Comparison of ENCODE assay signal across 20 cellular contexts in genomic region chr1:175935566-175936115, GRCh38.
"Had no signal": no experiment of that assay in that cellular context is flagged by ENCODE, and none has a peak within 500 bp of the region (broad histone marks: within the 10 kb centered on the region; RNA-seq: fewer than 3 reads in every experiment).

No MANE protein-coding gene starts in this region.

- H3K27me3 ChIP-seq: esophagus muscularis mucosa, gastrocnemius medialis, sigmoid colon, testis, transverse colon had no signal

- H3K4me3 Mint-ChIP-seq: naive thymus-derived CD8-positive, alpha-beta T cell; neural crest cell; stimulated activated naive B cell treated with anti-CD40 and anti-IgM and Interleukin-4, amounts not matched to agents 10 μg/mL and 1 μg/mL and 100 μg/mL, for 72 hours; stimulated activated naive CD8-positive, alpha-beta T cell treated with anti-CD3 and anti-CD28 coated beads, Interleukin-15, amount 100 ng/mL, for 72 hours had no signal

- H3K4me3 ChIP-seq: esophagus muscularis mucosa, gastrocnemius medialis, mucosa of descending colon, sigmoid colon, skin epidermis, testis, transverse colon had no signal

- H3K4me1 Mint-ChIP-seq: neural crest cell; stimulated activated naive B cell treated with anti-CD40 and anti-IgM and Interleukin-4, amounts not matched to agents 10 μg/mL and 1 μg/mL and 100 μg/mL, for 72 hours; stimulated activated naive CD8-positive, alpha-beta T cell treated with anti-CD3 and anti-CD28 coated beads, Interleukin-15, amount 100 ng/mL, for 72 hours had no signal

- ATAC-seq: gastrocnemius medialis; left lobe of liver; mucosa of descending colon; naive thymus-derived CD8-positive, alpha-beta T cell; stimulated activated naive B cell treated with anti-CD40 and anti-IgM and Interleukin-4, amounts not matched to agents 10 μg/mL and 1 μg/mL and 100 μg/mL, for 72 hours; stimulated activated naive CD8-positive, alpha-beta T cell treated with anti-CD3 and anti-CD28 coated beads, Interleukin-15, amount 100 ng/mL, for 72 hours had no signal

- H3K4me1 ChIP-seq: esophagus muscularis mucosa, gastrocnemius medialis, sigmoid colon, testis, transverse colon had no signal

- DNase-seq: effector memory CD4-positive, alpha-beta T cell; gastrocnemius medialis; glutamatergic neuron; islet precursor cell; mammary epithelial cell; mucosa of descending colon; naive thymus-derived CD8-positive, alpha-beta T cell; posterior cingulate gyrus; sigmoid colon; stimulated activated CD4-positive, alpha-beta T cell treated with anti-CD3 and anti-CD28 coated beads, Interleukin-2, amount 100 ng/mL, for 24 hours; stimulated activated CD4-positive, alpha-beta T cell treated with anti-CD3 and anti-CD28 coated beads, Interleukin-4, amount 100 ng/mL, for 4 hours; stimulated activated naive B cell treated with anti-CD40 and anti-IgM and Interleukin-4, amounts not matched to agents 10 μg/mL and 1 μg/mL and 100 μg/mL, for 72 hours; stimulated activated naive CD8-positive, alpha-beta T cell treated with anti-CD3 and anti-CD28 coated beads, Interleukin-15, amount 100 ng/mL, for 72 hours; testis; transverse colon had no signal

- H3K9me3 ChIP-seq: esophagus muscularis mucosa, gastrocnemius medialis, mucosa of descending colon, sigmoid colon, testis, transverse colon had no signal

- H3K27ac ChIP-seq: epithelial cell of prostate, esophagus muscularis mucosa, gastrocnemius medialis, sigmoid colon, skin epidermis, testis, transverse colon had no signal

- H3K27ac Mint-ChIP-seq: stimulated activated naive B cell treated with anti-CD40 and anti-IgM and Interleukin-4, amounts not matched to agents 10 μg/mL and 1 μg/mL and 100 μg/mL, for 72 hours had no signal

- H3K27me3 Mint-ChIP-seq: naive thymus-derived CD8-positive, alpha-beta T cell; stimulated activated naive B cell treated with anti-CD40 and anti-IgM and Interleukin-4, amounts not matched to agents 10 μg/mL and 1 μg/mL and 100 μg/mL, for 72 hours; stimulated activated naive CD8-positive, alpha-beta T cell treated with anti-CD3 and anti-CD28 coated beads, Interleukin-15, amount 100 ng/mL, for 72 hours had no signal
